In the genomic region with DNA sequence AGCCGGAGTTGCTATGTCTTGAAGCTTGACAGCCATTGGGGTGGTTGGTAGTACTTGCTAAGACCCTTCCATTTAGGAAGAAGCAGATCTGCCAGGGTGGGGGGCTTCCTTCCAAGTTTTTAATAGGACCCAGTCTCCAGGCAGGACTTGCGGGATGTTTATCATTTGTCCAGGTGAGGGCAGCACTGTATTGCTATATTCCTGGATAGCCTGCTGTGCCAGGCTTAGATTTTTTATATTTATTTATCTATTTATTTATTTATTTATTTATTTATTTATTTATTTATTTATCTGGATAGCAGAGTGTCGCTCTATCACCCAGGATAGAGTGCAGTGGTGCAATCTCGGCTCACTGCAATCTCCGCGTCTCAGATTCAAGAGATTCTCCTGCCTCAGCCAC, we compare ENCODE assay signal across 12 cellular contexts.
DNase-seq lines count a peak whose midpoint lies in the region; ATAC-seq and TF ChIP-seq lines count a peak whose summit lies in the region.
"Had no signal": no experiment of that assay in that cellular context is flagged by ENCODE, and none has a peak within 500 bp of the region (broad histone marks: within the 10 kb centered on the region; RNA-seq: fewer than 3 reads in every experiment).

No MANE protein-coding gene starts in this region.

- CTCF ChIA-PET in mammary epithelial cell (lab: Charles Lee; ENCODE audit: low non-redundant PET): no interaction called here
- CTCF ChIA-PET in activated CD8-positive, alpha-beta T cell treated with anti-CD3 and anti-CD28 coated beads, Interleukin-2, amount 10 ng/mL, durations not matched to agents 7 days and 5 days (lab: Charles Lee): no interaction called here

- no peaks in the 10 kb centered on the region for H3K36me3 Mint-ChIP-seq in nephron (ENCODE audit: low read depth)
- H3K36me3 Mint-ChIP-seq in activated CD8-positive, alpha-beta T cell treated with anti-CD3 and anti-CD28 coated beads, Interleukin-2, amount 10 ng/mL, durations not matched to agents 7 days and 5 days (ENCODE audit: low read depth): no peaks in the 10 kb centered on the region

- no peaks in the 10 kb centered on the region for H3K4me1 Mint-ChIP-seq in nephron
- no peaks in the 10 kb centered on the region for H3K4me1 Mint-ChIP-seq in activated CD8-positive, alpha-beta T cell treated with anti-CD3 and anti-CD28 coated beads, Interleukin-2, amount 10 ng/mL, durations not matched to agents 7 days and 5 days (ENCODE audit: low read depth)

- H3K36me3 ChIP-seq in mammary epithelial cell (ENCODE audit: insufficient read depth, low read length) (no peaks in the 10 kb centered on the region), thyroid gland (no peaks in the 10 kb centered on the region)
- H3K36me3 ChIP-seq: pancreas had no signal

- no peak for TF ChIP-seq POLR2A in thyroid gland (IDR thresholded peaks at IDR 0.05)

- BruUV-seq in mammary epithelial cell (replicated peaks; lab: Mats Ljungman, UMichigan): no TSS peak

- dilution Hi-C loops in mammary epithelial cell (cut with HindIII; ENCODE audit: low sequenced_read_pairs): no loop called here

- H3K4me3 ChIP-seq in LNCaP clone FGC (ENCODE audit: low read depth, low read length) (no peak overlapping the region), mammary epithelial cell (replicated peaks in 1 of 3; ENCODE audit: insufficient read depth in 1 of 3, low read depth in 2 of 3, low read length in 3 of 3) (no peak overlapping the region), thyroid gland (replicated peaks in 1 of 3) (no peak overlapping the region)
- H3K4me3 ChIP-seq: GM12878, pancreas had no signal

- in situ Hi-C loops in mammary epithelial cell (cut with MboI; ENCODE audit: low sequenced_read_pairs in 2 of 2): no loop called here

- H3K79me2 ChIP-seq in mammary epithelial cell (ENCODE audit: insufficient read depth, low read length): no peaks in the 10 kb centered on the region

- H3K9me3 Mint-ChIP-seq in nephron: peaks cover 7% of the 10 kb centered on the region
- H3K9me3 Mint-ChIP-seq in activated CD8-positive, alpha-beta T cell treated with anti-CD3 and anti-CD28 coated beads, Interleukin-2, amount 10 ng/mL, durations not matched to agents 7 days and 5 days (ENCODE audit: insufficient read depth): no peaks in the 10 kb centered on the region
- H3K9me3 Mint-ChIP-seq: T-helper 2 cell treated with Interferon-gamma antibody and Interleukin-4, amounts not matched to agents 5 μg/mL and 100 μg/mL, for 36 hours had no signal

- H3K27ac ChIP-seq in mammary epithelial cell (ENCODE audit: insufficient read depth, low read depth, low read length) (no peak overlapping the region), thyroid gland (no peak overlapping the region)
- H3K27ac ChIP-seq: pancreas had no signal

- H3K27me3 Mint-ChIP-seq in nephron (ENCODE audit: low read depth): no peaks in the 10 kb centered on the region
- no peaks in the 10 kb centered on the region for H3K27me3 Mint-ChIP-seq in activated CD8-positive, alpha-beta T cell treated with anti-CD3 and anti-CD28 coated beads, Interleukin-2, amount 10 ng/mL, durations not matched to agents 7 days and 5 days (ENCODE audit: low read depth)

- 78% methylated on average over 6 of the region's 6 CpGs for WGBS in mammary epithelial cell (ENCODE audit: low coverage, missing lambda C conversion rate)
- whole genome bisulfite sequencing in thyroid gland, 2 donors: 87 to 88% methylated on average over 5 to 6 of the region's 6 CpGs

- H4K20me1 ChIP-seq in mammary epithelial cell (ENCODE audit: insufficient read depth, low read length): no peaks in the 10 kb centered on the region

- POLR2A ChIA-PET in activated CD8-positive, alpha-beta T cell treated with anti-CD3 and anti-CD28 coated beads, Interleukin-2, amount 10 ng/mL, durations not matched to agents 7 days and 5 days (lab: Charles Lee): no interaction called here

- TF ChIP-seq CTCF in LNCaP clone FGC (IDR thresholded peaks at IDR 0.05; ENCODE audit: control insufficient read depth, extremely low read depth, insufficient read depth) (peak; percentile 46), mammary epithelial cell (conservative IDR thresholded peaks at IDR 0.05 in 1 of 2, IDR thresholded peaks at IDR 0.05 in 1 of 2; ENCODE audit: extremely low read depth in 1 of 2, insufficient read depth in 1 of 2, low read depth in 1 of 2, low read length in 2 of 2) (peak; percentile 15 to 32), nephron (IDR thresholded peaks at IDR 0.05; ENCODE audit: unreplicated experiment in 3 of 3) (peak in 2 of 3 experiments; percentile 7 to 12), thyroid gland (IDR thresholded peaks at IDR 0.05) (peak in 1 of 6 experiments; percentile 16)

- H3K9ac ChIP-seq in mammary epithelial cell (ENCODE audit: insufficient read depth, low read length): no peak overlapping the region

- H3K4me1 ChIP-seq in mammary epithelial cell (ENCODE audit: insufficient read depth, low read length): no peaks in the 10 kb centered on the region
- H3K4me1 ChIP-seq in thyroid gland: no peaks in the 10 kb centered on the region
- H3K4me1 ChIP-seq: pancreas had no signal

- intact Hi-C loops in mammary epithelial cell (cut with micrococcal nuclease) (loop anchor here (2.0 kb wide), 1 partner anchor 307 kb away; no protein-coding TSS in a partner anchor), thyroid gland (cut with DNase I) (no loop called here)

- H3K27ac Mint-ChIP-seq in nephron: no peak overlapping the region
- H3K27ac Mint-ChIP-seq in activated CD8-positive, alpha-beta T cell treated with anti-CD3 and anti-CD28 coated beads, Interleukin-2, amount 10 ng/mL, durations not matched to agents 7 days and 5 days: no peak overlapping the region
- H3K27ac Mint-ChIP-seq: T-helper 2 cell treated with Interferon-gamma antibody and Interleukin-4, amounts not matched to agents 5 μg/mL and 100 μg/mL, for 36 hours had no signal

- H2AFZ ChIP-seq in mammary epithelial cell (ENCODE audit: low read depth, low read length): no peak overlapping the region

- ATAC-seq in HG03571 (IDR thresholded peaks at IDR 0.05; ENCODE audit: unreplicated experiment): no peak
- no peak for ATAC-seq in activated CD8-positive, alpha-beta T cell treated with anti-CD3 and anti-CD28 coated beads, Interleukin-2, amount 10 ng/mL, durations not matched to agents 7 days and 5 days
- ATAC-seq: GM12878, pancreas had no signal

- no peak overlapping the region for H3K4me2 ChIP-seq in mammary epithelial cell (ENCODE audit: insufficient read depth, low read depth, low read length)

- DNase-seq in NCI-H1105 treated with DMSO at 0.1 percent for 48 hours (lab: John Stamatoyannopoulos, UW): peak; percentile 2
- DNase-seq in NCI-H1105 (lab: John Stamatoyannopoulos, UW): no peak
- peak; percentile 19 for DNase-seq in LNCaP clone FGC (ENCODE audit: low read depth)
- DNase-seq in mammary epithelial cell: no peak
- no peak for DNase-seq in activated CD8-positive, alpha-beta T cell treated with anti-CD3 and anti-CD28 coated beads, Interleukin-2, amount 10 ng/mL, durations not matched to agents 7 days and 5 days
- DNase-seq in thyroid gland: no peak
- DNase-seq: NCI-H446, pancreas had no signal

- H3K27me3 ChIP-seq in mammary epithelial cell (ENCODE audit: insufficient read depth, low read length): no peaks in the 10 kb centered on the region
- no peaks in the 10 kb centered on the region for H3K27me3 ChIP-seq in thyroid gland

- H3K9me3 ChIP-seq in mammary epithelial cell (replicated peaks; ENCODE audit: insufficient read depth, low read length) (no peaks in the 10 kb centered on the region), thyroid gland (no peaks in the 10 kb centered on the region)
- H3K9me3 ChIP-seq: pancreas had no signal

- no peak overlapping the region for H3K4me3 Mint-ChIP-seq in nephron
- no peak overlapping the region for H3K4me3 Mint-ChIP-seq in activated CD8-positive, alpha-beta T cell treated with anti-CD3 and anti-CD28 coated beads, Interleukin-2, amount 10 ng/mL, durations not matched to agents 7 days and 5 days
- H3K4me3 Mint-ChIP-seq: T-helper 2 cell treated with Interferon-gamma antibody and Interleukin-4, amounts not matched to agents 5 μg/mL and 100 μg/mL, for 36 hours had no signal

Comparison
In these comparisons a context has a peak if more than half of its experiments do, and no peak if none do; other contexts are left out.
1. DNase-seq: peak in NCI-H1105 treated with DMSO at 0.1 percent for 48 hours (single experiment) and LNCaP clone FGC (single experiment); none in NCI-H1105 (single experiment), mammary epithelial cell (single experiment), activated CD8-positive, alpha-beta T cell treated with anti-CD3 and anti-CD28 coated beads, Interleukin-2, amount 10 ng/mL, durations not matched to agents 7 days and 5 days (single experiment) and thyroid gland (0 of 2).